Comparison of ENCODE assay signal across 19 cellular contexts in the genomic region with DNA sequence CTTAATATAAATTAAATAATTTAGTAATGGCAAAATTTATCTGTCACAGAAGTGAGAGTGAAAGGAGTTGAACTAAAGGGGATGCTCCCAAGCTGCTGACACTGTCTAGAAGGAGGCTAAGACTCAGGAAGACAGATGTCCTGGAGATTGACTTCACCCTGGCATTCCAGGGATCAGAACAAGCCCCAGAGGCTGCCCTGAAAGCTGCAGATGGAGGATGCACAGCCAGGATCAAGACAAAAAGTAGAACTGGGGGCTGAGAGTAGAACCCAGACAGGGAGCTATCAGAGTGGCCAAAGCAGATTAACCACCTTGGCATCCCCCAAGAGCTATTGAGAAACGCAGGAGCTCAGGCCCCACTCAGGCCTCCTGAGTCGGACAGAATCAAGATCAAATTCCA.
"Had no signal": no experiment of that assay in that cellular context is flagged by ENCODE, and none has a peak within 500 bp of the region (broad histone marks: within the 10 kb centered on the region; RNA-seq: fewer than 3 reads in every experiment).

No MANE protein-coding gene starts in this region.

- DNase-seq: islet precursor cell; left ventricle myocardium inferior; mesendoderm; naive B cell; natural killer cell; ovary; stimulated activated CD4-positive, alpha-beta T cell treated with anti-CD3 and anti-CD28 coated beads, Interleukin-4, amount 100 ng/mL, for 24 hours; stimulated activated naive CD4-positive, alpha-beta T cell treated with Interleukin-2 at 50 U/mL for 16 hours; stimulated activated naive CD8-positive, alpha-beta T cell treated with anti-CD3 and anti-CD28 coated beads, Interleukin-15, amount 100 ng/mL, for 72 hours; substantia nigra; uterus had no signal

- H3K9me3 Mint-ChIP-seq: mesothelial cell of epicardium; naive B cell; natural killer cell; stimulated activated effector memory CD8-positive, alpha-beta T cell treated with anti-CD3 and anti-CD28 coated beads, Interleukin-12 subunit alpha, Interleukin-12 subunit beta, amount 100 ng/mL, for 72 hours; stimulated activated naive CD8-positive, alpha-beta T cell treated with anti-CD3 and anti-CD28 coated beads, Interleukin-15, amount 100 ng/mL, for 72 hours; type B pancreatic cell had no signal

- H3K27me3 Mint-ChIP-seq: naive B cell; progenitor cell of endocrine pancreas; stimulated activated naive CD8-positive, alpha-beta T cell treated with anti-CD3 and anti-CD28 coated beads, Interleukin-15, amount 100 ng/mL, for 72 hours; type B pancreatic cell had no signal

- H3K36me3 Mint-ChIP-seq: naive B cell; stimulated activated effector memory CD8-positive, alpha-beta T cell treated with anti-CD3 and anti-CD28 coated beads, Interleukin-12 subunit alpha, Interleukin-12 subunit beta, amount 100 ng/mL, for 72 hours had no signal

- H3K27ac Mint-ChIP-seq: mesothelial cell of epicardium; naive B cell; natural killer cell; progenitor cell of endocrine pancreas; stimulated activated effector memory CD8-positive, alpha-beta T cell treated with anti-CD3 and anti-CD28 coated beads, Interleukin-12 subunit alpha, Interleukin-12 subunit beta, amount 100 ng/mL, for 72 hours; stimulated activated naive CD8-positive, alpha-beta T cell treated with anti-CD3 and anti-CD28 coated beads, Interleukin-15, amount 100 ng/mL, for 72 hours; type B pancreatic cell had no signal

- H3K9me3 ChIP-seq: left ventricle myocardium inferior, ovary, right atrium auricular region, tibial nerve, uterus had no signal

- H3K36me3 ChIP-seq: ovary, right atrium auricular region, uterus had no signal

- H3K4me1 Mint-ChIP-seq: naive B cell; natural killer cell; stimulated activated effector memory CD8-positive, alpha-beta T cell treated with anti-CD3 and anti-CD28 coated beads, Interleukin-12 subunit alpha, Interleukin-12 subunit beta, amount 100 ng/mL, for 72 hours; stimulated activated naive CD8-positive, alpha-beta T cell treated with anti-CD3 and anti-CD28 coated beads, Interleukin-15, amount 100 ng/mL, for 72 hours had no signal

- H3K4me1 ChIP-seq: left ventricle myocardium inferior, right atrium auricular region, tibial nerve, uterus had no signal

- H3K4me3 Mint-ChIP-seq: mesothelial cell of epicardium; naive B cell; natural killer cell; stimulated activated effector memory CD8-positive, alpha-beta T cell treated with anti-CD3 and anti-CD28 coated beads, Interleukin-12 subunit alpha, Interleukin-12 subunit beta, amount 100 ng/mL, for 72 hours; stimulated activated naive CD8-positive, alpha-beta T cell treated with anti-CD3 and anti-CD28 coated beads, Interleukin-15, amount 100 ng/mL, for 72 hours; type B pancreatic cell had no signal

- H3K27ac ChIP-seq: left ventricle myocardium inferior, ovary, right atrium auricular region, skin epidermis, tibial nerve, uterus had no signal

- H3K4me3 ChIP-seq: left ventricle myocardium inferior, lung, ovary, right atrium auricular region, skin epidermis, tibial nerve, uterus had no signal

- H3K27me3 ChIP-seq: ovary, right atrium auricular region, tibial nerve, uterus had no signal
